In the genomic region with DNA sequence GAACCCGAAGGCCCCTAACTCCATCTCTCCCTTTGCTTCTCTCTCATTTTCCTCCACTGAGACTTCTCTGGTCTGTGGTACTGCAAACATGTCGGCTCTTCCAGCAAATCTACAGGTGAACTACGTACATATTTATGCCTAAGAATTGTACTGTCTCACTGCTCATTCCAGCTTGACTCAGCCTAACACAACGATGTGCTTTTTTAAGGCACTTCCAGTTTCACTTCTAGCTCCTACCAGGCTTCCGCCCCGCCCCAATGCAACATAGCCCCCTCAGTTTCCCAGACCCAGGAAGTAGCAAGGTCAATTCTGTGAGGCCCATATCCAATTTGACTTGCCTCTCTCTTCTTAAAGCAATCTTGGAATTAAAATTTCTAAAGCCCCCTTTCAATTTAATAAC, we compare ENCODE assay signal across 8 cellular contexts.
DNase-seq lines count a peak whose midpoint lies in the region; ATAC-seq, FAIRE-seq and TF ChIP-seq lines count a peak whose summit lies in the region.

No MANE protein-coding gene starts in this region.

- CTCF ChIA-PET in PC-9 (lab: Charles Lee), result no interaction called here
- CTCF ChIA-PET in activated naive CD4-positive, alpha-beta T cell treated with anti-CD3 and anti-CD28 coated beads, Interleukin-2, amount 10 ng/mL, durations not matched to agents 7 days and 5 days (lab: Charles Lee), result interaction anchor here (0.8 kb wide), 2 partner anchors 11 to 64 kb away, joined by 3 read pairs; no protein-coding TSS in a partner anchor

- H3K4me3 ChIP-seq in PC-9 (peak overlapping the region; percentile 39; the same call in 1 of the 2 replicates), heart left ventricle (peak overlapping the region in 10 of 12 donors; percentile 21 to 57 (median 47)), spleen (peak overlapping the region in 6 of 8 donors; percentile 8 to 62 (median 26))

- peak overlapping the region; percentile 66; the same call in 1 of the 2 replicates for H2AFZ ChIP-seq in PC-9

- peaks cover 13% of the 10 kb centered on the region for H3K36me3 Mint-ChIP-seq in activated naive CD4-positive, alpha-beta T cell treated with anti-CD3 and anti-CD28 coated beads, Interleukin-2, amount 10 ng/mL, durations not matched to agents 7 days and 5 days

- BruUV-seq in PC-9 (replicated peaks; lab: Mats Ljungman, UMichigan), result no TSS peak

- no peak for TF ChIP-seq CTCF in PC-9 (conservative IDR thresholded peaks at IDR 0.05)
- no peak for TF ChIP-seq CTCF in heart left ventricle (IDR thresholded peaks at IDR 0.05)
- TF ChIP-seq CTCF in spleen (IDR thresholded peaks at IDR 0.05 in 8 of 11, conservative IDR thresholded peaks at IDR 0.05 in 3 of 11), result no peak

- TF ChIP-seq POLR2A in GM12892 (IDR thresholded peaks at IDR 0.05; ENCODE audit: low read depth, low read length) (peak; percentile 54; the same call in 1 of the 2 replicates), heart left ventricle (IDR thresholded peaks at IDR 0.05) (no peak), spleen (IDR thresholded peaks at IDR 0.05) (peak in 1 of 3 donors; percentile 35)

- no peaks in the 10 kb centered on the region for H3K36me3 ChIP-seq in PC-9 (ENCODE audit: low read depth)
- H3K36me3 ChIP-seq in heart left ventricle, result no peaks in the 10 kb centered on the region
- peaks cover 0 to 6% (median 0%) of the 10 kb centered on the region in 6 donors for H3K36me3 ChIP-seq in spleen

- no peaks in the 10 kb centered on the region for H3F3A ChIP-seq in PC-9 (ENCODE audit: insufficient read depth, low read depth)

- H3K4me1 ChIP-seq in PC-9 (replicated peaks; ENCODE audit: insufficient read depth) (no peaks in the 10 kb centered on the region), heart left ventricle (peaks cover 0 to 35% (median 19%) of the 10 kb centered on the region in 12 donors), spleen (peaks cover 6 to 64% (median 31%) of the 10 kb centered on the region in 6 donors)

- H3K27ac ChIP-seq in PC-9, result 0 out of 2 replicates have a peak overlapping the region, but pooled peaks have one; percentile 29
- H3K27ac ChIP-seq in heart left ventricle, result peak overlapping the region; percentile 25 to 95 (median 72)
- peak overlapping the region; percentile 80 to 92 (median 84) for H3K27ac ChIP-seq in spleen

- no peaks in the 10 kb centered on the region for H3K9me3 Mint-ChIP-seq in activated naive CD4-positive, alpha-beta T cell treated with anti-CD3 and anti-CD28 coated beads, Interleukin-2, amount 10 ng/mL, durations not matched to agents 7 days and 5 days

- H3K79me2 ChIP-seq in PC-9 (ENCODE audit: low read depth), result no peaks in the 10 kb centered on the region

- FAIRE-seq in GM12892 (lab: Jason Lieb, UNC), result peak; percentile 98

- H3K4me1 Mint-ChIP-seq in activated naive CD4-positive, alpha-beta T cell treated with anti-CD3 and anti-CD28 coated beads, Interleukin-2, amount 10 ng/mL, durations not matched to agents 7 days and 5 days, result peaks cover 38% of the 10 kb centered on the region

- intact Hi-C loops in PC-9 (cut with micrococcal nuclease; ENCODE audit: unreplicated experiment) (no loop called here), heart left ventricle (cut with DNase I) (loop anchor here in 2 of 10 donors (1.0 to 5.0 kb wide), 2 partner anchors 15 to 54 kb away; no protein-coding TSS in a partner anchor), spleen (cut with DNase I; ENCODE audit: low total_unique reads) (no loop called here)

- 12 to 21% (median 16%) methylated on average over 6 of the region's 6 CpGs for WGBS in heart left ventricle, 4 donors
- WGBS in spleen, 5 donors, result 0 to 5% (median 1%) methylated on average over 6 of the region's 6 CpGs

- ATAC-seq in HG02610 (IDR thresholded peaks at IDR 0.05; ENCODE audit: unreplicated experiment), result peak; percentile 92
- peak; percentile 82 to 96 (median 92) for ATAC-seq in heart left ventricle

- H3K27me3 ChIP-seq in PC-9 (ENCODE audit: insufficient read depth, low read depth) (no peaks in the 10 kb centered on the region), heart left ventricle (no peaks in the 10 kb centered on the region), spleen (replicated peaks in 1 of 7) (no peaks in the 10 kb centered on the region)

- peak overlapping the region; percentile 69 for H3K4me3 Mint-ChIP-seq in activated naive CD4-positive, alpha-beta T cell treated with anti-CD3 and anti-CD28 coated beads, Interleukin-2, amount 10 ng/mL, durations not matched to agents 7 days and 5 days

- peak overlapping the region; percentile 88 for H3K27ac Mint-ChIP-seq in activated naive CD4-positive, alpha-beta T cell treated with anti-CD3 and anti-CD28 coated beads, Interleukin-2, amount 10 ng/mL, durations not matched to agents 7 days and 5 days

- POLR2A ChIA-PET in PC-9 (lab: Charles Lee; ENCODE audit: unreplicated experiment), result interaction anchor here (0.6 kb wide), 1 partner anchor 145 kb away, joined by 11 read pairs; no protein-coding TSS in a partner anchor

- H3K9me3 ChIP-seq in PC-9 (ENCODE audit: insufficient read depth, low read depth) (no peaks in the 10 kb centered on the region), heart left ventricle (no peaks in the 10 kb centered on the region), spleen (no peaks in the 10 kb centered on the region)

- H3K9me2 ChIP-seq in PC-9 (ENCODE audit: insufficient read depth), result no peaks in the 10 kb centered on the region

- H3K4me2 ChIP-seq in PC-9, result peak overlapping the region; percentile 62

- no peaks in the 10 kb centered on the region for H4K20me1 ChIP-seq in PC-9 (ENCODE audit: insufficient read depth)

- no peaks in the 10 kb centered on the region for H3K27me3 Mint-ChIP-seq in activated naive CD4-positive, alpha-beta T cell treated with anti-CD3 and anti-CD28 coated beads, Interleukin-2, amount 10 ng/mL, durations not matched to agents 7 days and 5 days

- peak; percentile 64 for DNase-seq in GM12892 (ENCODE audit: insufficient read length)
- DNase-seq in PC-9, result peak in 1 of 2 experiments; percentile 35
- DNase-seq in activated naive CD4-positive, alpha-beta T cell treated with anti-CD3 and anti-CD28 coated beads, Interleukin-2, amount 10 ng/mL, durations not matched to agents 7 days and 5 days, result peak; percentile 79
- DNase-seq in heart left ventricle, result peak; percentile 61 to 73 (median 66)
- DNase-seq in spleen, result peak; percentile 89
- DNase-seq in NCI-H2196 treated with DMSO at 0.1 percent for 48 hours (lab: John Stamatoyannopoulos, UW; ENCODE audit: unreplicated experiment), result no peak
- DNase-seq in ecto neural progenitor cell (ENCODE audit: low spot score), result no peak

Comparison
In these comparisons a context has a peak if more than half of its experiments do, and no peak if none do; other contexts are left out.
1. DNase-seq: peak in GM12892 (single experiment), activated naive CD4-positive, alpha-beta T cell treated with anti-CD3 and anti-CD28 coated beads, Interleukin-2, amount 10 ng/mL, durations not matched to agents 7 days and 5 days (single experiment), heart left ventricle (5 of 5) and spleen (single experiment); none in NCI-H2196 treated with DMSO at 0.1 percent for 48 hours (single experiment) and ecto neural progenitor cell (single experiment).
2. H3K27ac ChIP-seq: peak in every context shown above with its lines; median percentile 84 in spleen; 72 in heart left ventricle; 29 in PC-9.
3. Peak in every context shown above with its lines, with median percentiles within 50 percentile points of each other: H3K4me3 ChIP-seq.